In the genomic region with DNA sequence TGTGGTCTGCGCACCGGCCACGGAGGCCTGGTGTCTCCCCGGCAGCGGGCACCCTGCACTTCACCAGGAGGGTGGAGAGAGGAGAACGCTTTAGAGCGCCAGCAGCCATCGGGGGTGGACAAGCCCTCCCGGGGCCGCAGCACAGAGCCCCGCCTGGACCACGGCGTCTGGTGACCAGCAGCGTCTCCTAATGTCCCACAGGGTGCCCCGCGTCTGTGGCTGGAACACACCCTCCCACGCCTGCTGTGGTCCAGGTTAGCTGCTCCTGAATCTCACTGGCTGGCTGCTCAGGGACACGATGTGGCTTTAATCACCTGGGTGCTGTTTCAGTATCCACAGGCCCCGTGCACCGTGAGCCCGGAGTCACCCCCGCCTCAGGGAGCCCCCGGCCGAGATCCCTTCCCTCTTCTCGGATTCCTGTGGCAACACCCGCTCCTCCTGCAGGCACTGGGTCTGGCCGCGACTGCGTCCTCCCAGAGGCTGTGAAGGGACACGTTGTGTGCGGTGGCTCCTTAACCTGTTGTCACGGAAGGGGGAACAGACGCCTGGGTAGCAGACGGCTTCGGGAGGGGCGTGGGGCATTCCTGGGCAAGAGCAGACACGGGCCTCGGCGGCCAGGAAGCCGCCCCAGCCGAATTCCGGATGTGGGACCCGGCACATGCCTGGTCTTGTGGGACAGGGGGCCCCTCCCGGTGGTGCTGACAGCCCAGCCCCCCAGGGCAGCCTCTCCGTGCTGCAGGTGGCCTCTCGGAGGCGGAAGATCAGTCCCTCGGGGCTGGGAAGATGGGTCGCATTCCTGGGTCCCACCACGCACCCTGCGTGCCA, we compare ENCODE assay signal across 24 cellular contexts.
DNase-seq lines count a peak whose midpoint lies in the region; ATAC-seq, FAIRE-seq and TF ChIP-seq lines count a peak whose summit lies in the region.
"Had no signal": no experiment of that assay in that cellular context is flagged by ENCODE, and none has a peak within 500 bp of the region (broad histone marks: within the 10 kb centered on the region; RNA-seq: fewer than 3 reads in every experiment).

No MANE protein-coding gene starts in this region.

- H2AFZ ChIP-seq in H1 (ENCODE audit: low read length) (no peak overlapping the region), smooth muscle cell (ENCODE audit: low read depth) (no peak overlapping the region), neural progenitor cell (replicated peaks) (no peak overlapping the region)

- TF ChIP-seq POLR2A in H1 (IDR thresholded peaks at IDR 0.05; ENCODE audit: control extremely low read depth in 1 of 2, low read depth in 2 of 2, low read length in 2 of 2): no peak

- peaks cover 10% of the 10 kb centered on the region for H3K27me3 Mint-ChIP-seq in neural progenitor cell (ENCODE audit: insufficient read depth, low read depth)

- ATAC-seq in left lung (no peak), GM18520 (IDR thresholded peaks at IDR 0.05; ENCODE audit: unreplicated experiment) (no peak)
- ATAC-seq: gastroesophageal sphincter, sciatic nerve had no signal

- H2BK12ac ChIP-seq in H1 (ENCODE audit: low read depth, low read length): no peak overlapping the region

- no peak for TF ChIP-seq CTCF in H1 (IDR thresholded peaks at IDR 0.05; ENCODE audit: control extremely low read depth in 1 of 3, insufficient read depth in 1 of 3, low read depth in 1 of 3, low read length in 3 of 3)
- TF ChIP-seq CTCF in left lung (IDR thresholded peaks at IDR 0.05): no peak
- TF ChIP-seq CTCF in smooth muscle cell (IDR thresholded peaks at IDR 0.05; ENCODE audit: borderline replicate concordance, insufficient read depth, poor library complexity, severe bottlenecking): no peak
- TF ChIP-seq CTCF in neural progenitor cell (IDR thresholded peaks at IDR 0.05): no peak

- H3F3A ChIP-seq in smooth muscle cell (ENCODE audit: low read depth) (peaks cover 2% of the 10 kb centered on the region), neural progenitor cell (ENCODE audit: low read depth) (peaks cover 6% of the 10 kb centered on the region)

- H3K18ac ChIP-seq in H1 (ENCODE audit: extremely low read depth, low read length): no peak overlapping the region

- H3K79me2 ChIP-seq in H1 (ENCODE audit: control insufficient read depth in 1 of 2, insufficient read depth in 2 of 2, low read length in 2 of 2) (no peaks in the 10 kb centered on the region), smooth muscle cell (ENCODE audit: low read depth) (no peaks in the 10 kb centered on the region), neural progenitor cell (ENCODE audit: low read depth) (no peaks in the 10 kb centered on the region)

- no peak for FAIRE-seq in H1 (lab: Jason Lieb, UNC)

- intact Hi-C loops in left lung (cut with DNase I): no loop called here

- no peaks in the 10 kb centered on the region for H3K79me1 ChIP-seq in H1 (ENCODE audit: low read depth, low read length)

- H3K4me3 ChIP-seq in H1 (ENCODE audit: extremely low read depth in 1 of 4, insufficient read depth in 2 of 4, low read depth in 3 of 4, low read length in 4 of 4): no peak overlapping the region
- no peak overlapping the region for H3K4me3 ChIP-seq in left lung
- H3K4me3 ChIP-seq in smooth muscle cell: no peak overlapping the region
- no peak overlapping the region for H3K4me3 ChIP-seq in neural progenitor cell
- H3K4me3 ChIP-seq: gastroesophageal sphincter had no signal

- no peaks in the 10 kb centered on the region for H3K36me3 ChIP-seq in H1 (ENCODE audit: control insufficient read depth in 2 of 4, insufficient read depth in 4 of 4, low read length in 3 of 4)
- no peaks in the 10 kb centered on the region for H3K36me3 ChIP-seq in left lung
- no peaks in the 10 kb centered on the region for H3K36me3 ChIP-seq in smooth muscle cell (ENCODE audit: low read depth)
- no peaks in the 10 kb centered on the region for H3K36me3 ChIP-seq in neural progenitor cell
- H3K36me3 ChIP-seq: gastroesophageal sphincter had no signal

- no peak overlapping the region for H4K5ac ChIP-seq in H1 (ENCODE audit: insufficient read length, low read depth, low read length)

- POLR2A ChIA-PET in H1 (lab: Charles Lee; ENCODE audit: partially characterized antibody): no interaction called here

- H4K91ac ChIP-seq in H1 (replicated peaks; ENCODE audit: insufficient read length, low read length): no peak overlapping the region

- H4K20me1 ChIP-seq in H1 (replicated peaks in 1 of 2; ENCODE audit: control insufficient read depth in 1 of 2, insufficient read depth in 2 of 2, low read length in 2 of 2): no peaks in the 10 kb centered on the region
- H4K20me1 ChIP-seq in smooth muscle cell (ENCODE audit: low read depth): no peaks in the 10 kb centered on the region
- H4K20me1 ChIP-seq in neural progenitor cell (ENCODE audit: low read depth): no peaks in the 10 kb centered on the region

- no peak overlapping the region for H3K56ac ChIP-seq in H1 (replicated peaks; ENCODE audit: insufficient read length, low read depth, low read length)

- no peak overlapping the region for H3K9ac ChIP-seq in H1 (replicated peaks in 1 of 4; ENCODE audit: extremely low read depth in 1 of 4, low read depth in 3 of 4, low read length in 3 of 4)
- no peak overlapping the region for H3K9ac ChIP-seq in smooth muscle cell (ENCODE audit: low read depth)
- no peak overlapping the region for H3K9ac ChIP-seq in neural progenitor cell

- no peak overlapping the region for H3K14ac ChIP-seq in H1 (ENCODE audit: insufficient read length)

- peak overlapping the region; percentile 28; the same call in 1 of the 2 replicates for H4K8ac ChIP-seq in H1 (ENCODE audit: extremely low read depth, insufficient read depth, low read length)

- no peak overlapping the region for H3K4me2 ChIP-seq in H1 (ENCODE audit: insufficient read depth in 1 of 2, low read depth in 2 of 2, low read length in 2 of 2)
- H3K4me2 ChIP-seq in smooth muscle cell: no peak overlapping the region
- no peak overlapping the region for H3K4me2 ChIP-seq in neural progenitor cell

- no peak overlapping the region for H2BK20ac ChIP-seq in H1 (ENCODE audit: low read length)

- 0 out of 2 replicates have a peak overlapping the region, but pooled peaks have one; percentile 24 for H2AK5ac ChIP-seq in H1 (ENCODE audit: low read depth, low read length)

- H3K9me3 Mint-ChIP-seq in neural progenitor cell: no peaks in the 10 kb centered on the region
- H3K9me3 Mint-ChIP-seq: neural crest cell had no signal

- WGBS in H1 (ENCODE audit: extremely low coverage in 1 of 2, insufficient coverage in 1 of 2, insufficient read length in 1 of 2, insufficient replicate concordance in 2 of 2, low coverage in 1 of 2, low lambda C conversion rate in 2 of 2, missing lambda C conversion rate in 1 of 2), 2 experiments: 82% methylated on average over 41 of the region's 51 CpGs; no CpG with 5 or more reads in 1 of the 2 experiments
- 77% methylated on average over 50 of the region's 51 CpGs for WGBS in smooth muscle cell (ENCODE audit: low lambda C conversion rate)

- no peaks in the 10 kb centered on the region for H3K9me3 ChIP-seq in H1 (ENCODE audit: insufficient read depth in 2 of 2, low read depth in 1 of 2, low read length in 1 of 2)
- no peaks in the 10 kb centered on the region for H3K9me3 ChIP-seq in left lung
- H3K9me3 ChIP-seq in smooth muscle cell (replicated peaks; ENCODE audit: low read depth): no peaks in the 10 kb centered on the region
- no peaks in the 10 kb centered on the region for H3K9me3 ChIP-seq in neural progenitor cell (ENCODE audit: low read depth)
- H3K9me3 ChIP-seq: gastroesophageal sphincter had no signal

- no peak overlapping the region for H2BK5ac ChIP-seq in H1 (ENCODE audit: low read depth, low read length)

- peaks cover 28% of the 10 kb centered on the region for H3K4me1 Mint-ChIP-seq in neural progenitor cell

- H3K27ac ChIP-seq in H1 (ENCODE audit: low read depth, low read length): no peak overlapping the region
- no peak overlapping the region for H3K27ac ChIP-seq in left lung
- H3K27ac ChIP-seq in smooth muscle cell (ENCODE audit: low read depth): peak overlapping the region; percentile 38
- H3K27ac ChIP-seq in neural progenitor cell: no peak overlapping the region
- H3K27ac ChIP-seq: gastroesophageal sphincter had no signal

- H3K4me1 ChIP-seq in H1 (replicated peaks in 1 of 4; ENCODE audit: control insufficient read depth in 3 of 4, insufficient read depth in 4 of 4, low read length in 3 of 4): peaks cover 0 to 8% (median 1%) of the 10 kb centered on the region in 4 experiments; a peak in 2 of 7 replicates
- peaks cover 0 to 3% of the 10 kb centered on the region in 2 donors for H3K4me1 ChIP-seq in left lung
- peaks cover 6% of the 10 kb centered on the region for H3K4me1 ChIP-seq in smooth muscle cell (ENCODE audit: low read depth)
- H3K4me1 ChIP-seq in neural progenitor cell: peaks cover 14% of the 10 kb centered on the region

- no peak overlapping the region for H2BK120ac ChIP-seq in H1 (replicated peaks; ENCODE audit: low read depth, low read length)

- CTCF ChIA-PET in H1 (lab: Charles Lee; ENCODE audit: partially characterized antibody): no interaction called here

- H2BK15ac ChIP-seq in H1 (ENCODE audit: low read length): no peak overlapping the region

- no peak overlapping the region for H3K4me3 Mint-ChIP-seq in neural progenitor cell
- H3K4me3 Mint-ChIP-seq: dendritic cell treated with granulocyte-macrophage colony-stimulating factor and Interleukin-4, amounts not matched to agents 40 ng/mL and 50 ng/mL, for 4 days; neural crest cell had no signal

- H3K27me3 ChIP-seq in H1 (replicated peaks in 1 of 4; ENCODE audit: control insufficient read depth in 3 of 4, extremely low read depth in 1 of 4, insufficient read depth in 3 of 4, low read length in 3 of 4): no peaks in the 10 kb centered on the region
- peaks cover 0 to 28% of the 10 kb centered on the region in 2 donors for H3K27me3 ChIP-seq in left lung
- H3K27me3 ChIP-seq in smooth muscle cell (ENCODE audit: low read depth): no peaks in the 10 kb centered on the region
- H3K27me3 ChIP-seq in neural progenitor cell: peaks cover 1% of the 10 kb centered on the region

- no peaks in the 10 kb centered on the region for H3K36me3 Mint-ChIP-seq in neural progenitor cell

- no peak for TF ChIP-seq RAD21 in H1 (IDR thresholded peaks at IDR 0.05 in 1 of 2, conservative IDR thresholded peaks at IDR 0.05 in 1 of 2; ENCODE audit: low read depth in 2 of 2, low read length in 2 of 2)

- H3K23ac ChIP-seq in H1 (ENCODE audit: insufficient read length): no peak overlapping the region

- H3K27ac Mint-ChIP-seq in neural progenitor cell: no peak overlapping the region
- H3K27ac Mint-ChIP-seq: dendritic cell treated with granulocyte-macrophage colony-stimulating factor and Interleukin-4, amounts not matched to agents 40 ng/mL and 50 ng/mL, for 4 days had no signal

- DNase-seq in HPDE6-E6E7 (ENCODE audit: extremely low spot score): peak; percentile 79
- DNase-seq in H1 (ENCODE audit: low read depth in 1 of 2, low spot score in 2 of 2): no peak
- DNase-seq in left lung: peak; percentile 25 to 65
- DNase-seq in smooth muscle cell (lab: John Stamatoyannopoulos, UW; ENCODE audit: unreplicated experiment): no peak
- DNase-seq in NCI-H187 (lab: John Stamatoyannopoulos, UW): no peak
- no peak for DNase-seq in neural progenitor cell (ENCODE audit: low spot score)
- DNase-seq in NCI-H774 (lab: John Stamatoyannopoulos, UW): no peak
- DNase-seq: activated CD4-positive, alpha-beta T cell treated with anti-CD3 and anti-CD28 coated beads for 1 hour; activated CD8-positive, alpha-beta memory T cell treated with anti-CD3 and anti-CD28 coated beads, Interleukin-2, amount 50 U/mL, for 4 hours; activated naive CD4-positive, alpha-beta T cell; Calu3; mesendoderm; MV-4-11; NCI-H2029; NCI-H524 treated with DMSO at 0.1 percent for 48 hours; OCI-M1; stimulated activated CD4-positive, alpha-beta T cell treated with anti-CD3 and anti-CD28 coated beads, Interleukin-4, amount 100 ng/mL, for 1 hour; substantia nigra; T-helper 9 cell had no signal

- H3K4ac ChIP-seq in H1 (replicated peaks; ENCODE audit: insufficient read length, low read depth, low read length): no peak overlapping the region

- TF ChIP-seq EP300 in H1 (IDR thresholded peaks at IDR 0.05; ENCODE audit: borderline replicate concordance in 1 of 2, low read depth in 2 of 2, low read length in 2 of 2): no peak

- no peaks in the 10 kb centered on the region; the same call in 1 of the 2 replicates for H3K23me2 ChIP-seq in H1 (ENCODE audit: low read depth, low read length)

Comparison
In these comparisons a context has a peak if more than half of its experiments do, and no peak if none do; other contexts are left out.
1. DNase-seq: peak in HPDE6-E6E7 (single experiment) and left lung (2 of 2); none in H1 (0 of 2), smooth muscle cell (single experiment), NCI-H187 (0 of 2), neural progenitor cell (single experiment) and NCI-H774 (single experiment).